ENCODE assay signal across 1 cellular context in the genomic region with DNA sequence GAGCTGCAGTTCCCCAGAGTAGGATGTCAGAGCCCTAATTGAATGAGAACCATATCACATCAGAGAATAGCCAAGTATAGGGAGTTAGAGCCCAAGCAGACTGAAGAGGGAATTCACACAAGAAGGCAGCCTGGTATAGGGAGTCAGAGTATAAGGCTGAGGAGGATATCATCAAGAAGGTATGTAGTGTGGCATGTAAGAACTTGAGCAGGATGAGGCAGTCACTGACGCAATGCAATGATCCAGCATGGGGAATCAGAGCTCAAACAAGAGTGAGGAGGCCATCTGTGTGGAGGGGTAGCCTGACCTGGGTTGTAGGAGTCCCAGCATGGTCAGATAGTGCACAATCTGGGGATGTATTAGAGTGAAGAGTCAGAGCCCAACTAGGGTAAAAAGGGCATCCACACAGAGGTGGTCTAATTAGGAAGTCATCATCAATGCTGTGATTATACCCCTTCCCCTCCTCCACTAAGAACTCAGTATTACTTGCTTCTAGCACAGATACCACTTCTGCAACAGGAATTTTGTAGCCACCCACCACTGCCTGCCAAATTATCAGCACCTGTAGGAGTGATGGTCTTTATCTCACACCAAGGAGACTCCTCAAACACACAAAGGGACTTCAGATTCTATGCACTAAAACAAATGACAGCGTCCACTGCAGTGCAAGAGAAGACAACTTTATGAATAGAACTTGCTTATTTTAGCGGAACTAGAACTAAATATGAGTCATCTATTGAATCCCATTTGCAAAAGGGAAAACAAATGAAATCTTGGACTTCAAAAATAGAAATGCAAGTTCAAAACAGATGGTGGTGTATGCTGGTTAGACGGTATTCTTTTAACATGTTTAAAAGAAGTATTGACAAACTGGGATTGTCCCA.
TF ChIP-seq lines count a peak whose summit lies in the region.

No MANE protein-coding gene starts in this region.

TF ChIP-seq in IMR-90, 13 proteins besides CTCF, POLR2A, EP300 and RAD21 (continued from another document):
- no peak for TF ChIP-seq MAFK (IDR thresholded peaks at IDR 0.05; ENCODE audit: low read depth, low read length)
